In genomic region chr1:153353226-153353947, GRCh38 we compare ENCODE assay signal across 10 cellular contexts. TPM values are rescaled to one million over a fixed set of nuclear protein-coding genes. Genes with fewer than 3 reads are reported as not detected.
DNase-seq lines count a peak whose midpoint lies in the region; TF ChIP-seq lines count a peak whose summit lies in the region.
"Had no signal": no experiment of that assay in that cellular context is flagged by ENCODE, and none has a peak within 500 bp of the region (broad histone marks: within the 10 kb centered on the region; RNA-seq: fewer than 3 reads in every experiment).

No MANE protein-coding gene starts in this region.

- peak overlapping the region; percentile 22 for H3K4me3 Mint-ChIP-seq in neural progenitor cell

- no peaks in the 10 kb centered on the region for H3K36me3 ChIP-seq in neural progenitor cell
- H3K36me3 ChIP-seq: BLaER1 had no signal

- H3K27ac ChIP-seq in neural progenitor cell, result no peak overlapping the region
- H3K27ac ChIP-seq: BLaER1 had no signal

- H2AFZ ChIP-seq in neural progenitor cell (replicated peaks), result no peak overlapping the region

- H3K4me1 Mint-ChIP-seq in neural progenitor cell, result no peaks in the 10 kb centered on the region

- in situ Hi-C loops in T47D (cut with HindIII; ENCODE audit: low pct_unique_long_range_greater_than_20kb, low sequenced_read_pairs), result no loop called here

- peak; percentile 24 for DNase-seq in NCI-H146 (lab: John Stamatoyannopoulos, UW)
- no peak for DNase-seq in NCI-H146 treated with DMSO at 0.1 percent for 48 hours (lab: John Stamatoyannopoulos, UW; ENCODE audit: unreplicated experiment)
- DNase-seq in LNCaP clone FGC (ENCODE audit: low read depth), result no peak
- DNase-seq in T47D (ENCODE audit: low read depth in 1 of 2, low spot score in 1 of 2), result peak; percentile 55 to 57
- DNase-seq in neural progenitor cell (ENCODE audit: low spot score), result peak; percentile 46
- DNase-seq in DMS79 (lab: John Stamatoyannopoulos, UW), result no peak
- DNase-seq in stimulated activated CD4-positive, alpha-beta T cell treated with anti-CD3 and anti-CD28 coated beads, Interleukin-12 subunit alpha, Interleukin-12 subunit beta, amount 100 ng/mL, for 4 hours, result no peak
- no peak for DNase-seq in ureter (ENCODE audit: low spot score)

- TF ChIP-seq CTCF in LNCaP clone FGC (IDR thresholded peaks at IDR 0.05; ENCODE audit: control insufficient read depth, extremely low read depth, insufficient read depth) (peak; percentile 55), neural progenitor cell (IDR thresholded peaks at IDR 0.05) (peak; percentile 51)

- H3K4me3 ChIP-seq in LNCaP clone FGC (ENCODE audit: low read depth, low read length), result no peak overlapping the region
- H3K4me3 ChIP-seq in neural progenitor cell, result no peak overlapping the region
- H3K4me3 ChIP-seq: BLaER1 had no signal

- no peak overlapping the region for H3K4me2 ChIP-seq in neural progenitor cell
- H3K4me2 ChIP-seq: BLaER1 had no signal

- H4K20me1 ChIP-seq in neural progenitor cell (ENCODE audit: low read depth), result no peaks in the 10 kb centered on the region
- H4K20me1 ChIP-seq: BLaER1 had no signal

- no peaks in the 10 kb centered on the region for H3K9me3 ChIP-seq in neural progenitor cell (ENCODE audit: low read depth)
- H3K9me3 ChIP-seq: BLaER1 had no signal

- no peaks in the 10 kb centered on the region for H3K79me2 ChIP-seq in neural progenitor cell (ENCODE audit: low read depth)

- peaks cover 12% of the 10 kb centered on the region for H3K27me3 Mint-ChIP-seq in neural progenitor cell (ENCODE audit: insufficient read depth, low read depth)

- H3F3A ChIP-seq in neural progenitor cell (ENCODE audit: low read depth), result no peaks in the 10 kb centered on the region

- no peak overlapping the region for H3K27ac Mint-ChIP-seq in neural progenitor cell

- no peaks in the 10 kb centered on the region for H3K9me3 Mint-ChIP-seq in neural progenitor cell

- H3K27me3 ChIP-seq in neural progenitor cell, result peaks cover 19% of the 10 kb centered on the region
- H3K27me3 ChIP-seq: BLaER1 had no signal

- H3K36me3 Mint-ChIP-seq in neural progenitor cell, result no peaks in the 10 kb centered on the region

- no peak overlapping the region for H3K9ac ChIP-seq in neural progenitor cell
- H3K9ac ChIP-seq: BLaER1 had no signal

- H3K4me1 ChIP-seq in neural progenitor cell, result no peaks in the 10 kb centered on the region

RNA-seq across cellular contexts. Expression of gene S100A9, which starts 4.3 kb away (rescaled TPM):
- total RNA-seq in neural progenitor cell (ENCODE audit: low replicate concordance) (not detected in 2 replicates), ureter (151 TPM)

RNA-seq across cellular contexts. Expression of gene PGLYRP4, which starts 4.7 kb away (rescaled TPM):
- not detected in 2 replicates for total RNA-seq in neural progenitor cell (ENCODE audit: low replicate concordance)
- total RNA-seq in ureter, result 0.60 TPM
- total RNA-seq: sciatic nerve had no signal

RNA-seq across cellular contexts. Expression of gene S100A12, which starts 22.0 kb away (rescaled TPM):
- total RNA-seq in neural progenitor cell (ENCODE audit: low replicate concordance) (not detected in 2 replicates), ureter (not detected)

RNA-seq across cellular contexts. Expression of gene S100A8, which starts 37.5 kb away (rescaled TPM):
- total RNA-seq in neural progenitor cell (ENCODE audit: low replicate concordance), result not detected in 2 replicates
- 31.6 TPM for total RNA-seq in ureter

RNA-seq across cellular contexts. Expression of gene PGLYRP3, which starts 40.6 kb away (rescaled TPM):
- total RNA-seq in neural progenitor cell (ENCODE audit: low replicate concordance), result not detected in 2 replicates
- total RNA-seq in ureter, result not detected
- total RNA-seq: sciatic nerve had no signal

Comparison
In these comparisons a context has a peak if more than half of its experiments do, and no peak if none do; other contexts are left out.
1. DNase-seq: peak in NCI-H146 (single experiment), T47D (2 of 2) and neural progenitor cell (single experiment); none in NCI-H146 treated with DMSO at 0.1 percent for 48 hours (single experiment), LNCaP clone FGC (single experiment), DMS79 (single experiment), stimulated activated CD4-positive, alpha-beta T cell treated with anti-CD3 and anti-CD28 coated beads, Interleukin-12 subunit alpha, Interleukin-12 subunit beta, amount 100 ng/mL, for 4 hours (single experiment) and ureter (single experiment).
2. RNA of gene S100A9, which starts 4.3 kb away (total RNA-seq): 151 TPM in ureter (single experiment); not detected in neural progenitor cell; every median in the first group is over 100 times any median in the second.